ENCODE assay signal across 1 cellular context in the genomic region with DNA sequence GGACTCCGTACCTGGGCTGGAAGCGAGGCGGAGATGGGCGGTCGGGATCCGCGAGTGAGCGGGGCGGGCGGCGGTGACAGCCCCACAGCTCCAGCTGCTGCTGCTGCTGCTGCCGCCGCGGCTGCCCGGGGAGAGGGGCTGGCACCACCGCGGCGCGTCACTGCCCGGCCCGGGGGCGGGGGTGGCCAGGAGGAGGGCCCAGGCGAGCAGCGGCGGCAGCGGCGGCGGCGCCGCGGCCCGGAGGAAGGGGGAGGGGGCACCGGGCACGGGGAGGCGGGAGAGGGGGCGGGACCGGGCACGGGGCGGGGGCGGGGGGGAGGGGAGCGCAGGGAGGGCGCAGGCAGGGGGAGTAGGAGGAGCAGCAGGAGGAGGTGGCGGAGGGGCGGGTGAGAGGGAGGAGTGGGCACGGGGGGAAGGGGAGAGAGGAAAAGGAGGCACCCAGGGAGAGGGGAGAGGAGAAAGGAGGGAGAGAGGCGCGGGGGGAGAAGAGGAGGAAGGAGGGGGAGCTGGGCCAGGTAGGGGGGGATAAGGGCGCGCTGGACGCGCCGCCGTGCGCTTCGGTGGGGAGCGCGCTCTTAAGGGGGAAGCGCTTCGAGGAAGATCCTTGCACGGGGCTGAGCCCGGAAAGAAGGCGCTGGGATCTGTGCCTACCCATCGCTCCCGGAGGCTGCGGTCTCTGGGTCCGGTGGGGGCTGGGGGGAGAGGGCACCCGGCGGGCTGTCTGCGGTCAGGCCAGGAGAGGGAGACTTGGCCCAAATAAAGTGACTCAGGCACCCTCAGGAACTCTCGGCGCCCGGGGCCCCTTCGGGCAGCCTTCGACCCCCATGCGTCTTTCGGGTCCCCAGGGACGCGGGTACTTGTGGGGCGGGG.
TF ChIP-seq lines count a peak whose summit lies in the region.

No MANE protein-coding gene starts in this region.

TF ChIP-seq in PFSK-1, 5 proteins besides CTCF, POLR2A, EP300 and RAD21 (continued from another document):
- TF ChIP-seq REST (IDR thresholded peaks at IDR 0.05; ENCODE audit: insufficient read depth in 1 of 2, low read depth in 2 of 2, low read length in 2 of 2) (no peak), POLR2AphosphoS5 (IDR thresholded peaks at IDR 0.05; ENCODE audit: low read depth, low read length) (peak; percentile 56; the same call in 1 of the 2 replicates), TAF1 (IDR thresholded peaks at IDR 0.05; ENCODE audit: borderline replicate concordance, insufficient read depth, low read length) (peak; percentile 63; the same call in 1 of the 2 replicates)
